In the genomic region with DNA sequence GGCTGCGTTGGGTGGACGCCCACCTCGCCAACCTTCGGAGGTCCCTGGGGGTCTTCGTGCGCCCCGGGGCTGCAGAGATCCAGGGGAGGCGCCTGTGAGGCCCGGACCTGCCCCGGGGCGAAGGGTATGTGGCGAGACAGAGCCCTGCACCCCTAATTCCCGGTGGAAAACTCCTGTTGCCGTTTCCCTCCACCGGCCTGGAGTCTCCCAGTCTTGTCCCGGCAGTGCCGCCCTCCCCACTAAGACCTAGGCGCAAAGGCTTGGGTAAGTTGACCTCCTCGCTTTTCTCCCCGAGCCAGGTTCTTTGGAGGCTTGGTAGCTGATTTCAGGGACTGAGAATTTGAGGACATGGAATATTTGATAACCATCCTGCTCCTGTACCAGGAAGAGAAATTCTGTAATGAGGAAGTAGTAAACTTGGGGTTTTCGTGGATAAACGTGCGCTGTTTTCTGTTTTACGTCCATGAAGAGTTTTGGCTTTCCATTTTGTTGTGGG, we compare ENCODE assay signal across 8 cellular contexts. TPM values are rescaled to one million over a fixed set of nuclear protein-coding genes. Genes with fewer than 3 reads are reported as not detected.
DNase-seq lines count a peak whose midpoint lies in the region; ATAC-seq and TF ChIP-seq lines count a peak whose summit lies in the region.

No MANE protein-coding gene starts in this region.

- peaks cover 59% of the 10 kb centered on the region for H3K4me1 Mint-ChIP-seq in CD14-positive monocyte
- H3K4me1 Mint-ChIP-seq in activated CD8-positive, alpha-beta T cell treated with anti-CD3 and anti-CD28 coated beads, Interleukin-2, amount 10 ng/mL, durations not matched to agents 7 days and 5 days (ENCODE audit: low read depth): peaks cover 39% of the 10 kb centered on the region
- H3K4me1 Mint-ChIP-seq in neural crest cell: peaks cover 25% of the 10 kb centered on the region

- peak overlapping the region; percentile 97 to 99 for H3K4me3 Mint-ChIP-seq in CD14-positive monocyte
- peak overlapping the region; percentile 96 for H3K4me3 Mint-ChIP-seq in activated CD8-positive, alpha-beta T cell treated with anti-CD3 and anti-CD28 coated beads, Interleukin-2, amount 10 ng/mL, durations not matched to agents 7 days and 5 days
- peak overlapping the region; percentile 97 for H3K4me3 Mint-ChIP-seq in neural crest cell

- H3K27ac Mint-ChIP-seq in CD14-positive monocyte: peak overlapping the region; percentile 85 to 95 (median 95)
- H3K27ac Mint-ChIP-seq in activated CD8-positive, alpha-beta T cell treated with anti-CD3 and anti-CD28 coated beads, Interleukin-2, amount 10 ng/mL, durations not matched to agents 7 days and 5 days: peak overlapping the region; percentile 82
- H3K27ac Mint-ChIP-seq in neural crest cell (ENCODE audit: unreplicated experiment): peak overlapping the region; percentile 87

- DNase-seq in CD14-positive monocyte (ENCODE audit: low spot score) (no peak), foreskin fibroblast (peak in 1 of 2 donors; percentile 36), neural crest cell (ENCODE audit: low read depth, low spot score) (no peak), NCI-H1694 (lab: John Stamatoyannopoulos, UW) (no peak)
- DNase-seq in Jurkat, Clone E6-1 (ENCODE audit: low read depth, low spot score): no peak
- peak; percentile 33 for DNase-seq in activated CD8-positive, alpha-beta T cell treated with anti-CD3 and anti-CD28 coated beads, Interleukin-2, amount 10 ng/mL, durations not matched to agents 7 days and 5 days

- peaks cover 27 to 30% of the 10 kb centered on the region in 2 donors for H3K36me3 Mint-ChIP-seq in CD14-positive monocyte
- peaks cover 39% of the 10 kb centered on the region for H3K36me3 Mint-ChIP-seq in activated CD8-positive, alpha-beta T cell treated with anti-CD3 and anti-CD28 coated beads, Interleukin-2, amount 10 ng/mL, durations not matched to agents 7 days and 5 days (ENCODE audit: low read depth)
- H3K36me3 Mint-ChIP-seq in neural crest cell (ENCODE audit: low read depth): peaks cover 7% of the 10 kb centered on the region

- POLR2A ChIA-PET in activated CD8-positive, alpha-beta T cell treated with anti-CD3 and anti-CD28 coated beads, Interleukin-2, amount 10 ng/mL, durations not matched to agents 7 days and 5 days (lab: Charles Lee): interaction anchor here (1.0 to 1.3 kb wide), 2 partner anchors 52 to 129 kb away, joined by 4 to 6 read pairs; a partner anchor contains a TSS

- intact Hi-C loops in CD14-positive monocyte (cut with micrococcal nuclease): loop anchor here (2.0 to 5.0 kb wide), 3 partner anchors 38 to 53 kb away; a partner anchor contains a TSS

- H3K4me3 ChIP-seq in Jurkat, Clone E6-1 (ENCODE audit: low read length): peak overlapping the region; percentile 92
- peak overlapping the region; percentile 62 to 97 for H3K4me3 ChIP-seq in foreskin fibroblast (ENCODE audit: low read depth in 1 of 2, low read length in 2 of 2)

- ATAC-seq in GM19395 (IDR thresholded peaks at IDR 0.05; ENCODE audit: unreplicated experiment) (peak; percentile 7), HG02981 (IDR thresholded peaks at IDR 0.05; ENCODE audit: unreplicated experiment) (no peak)
- no peak for ATAC-seq in activated CD8-positive, alpha-beta T cell treated with anti-CD3 and anti-CD28 coated beads, Interleukin-2, amount 10 ng/mL, durations not matched to agents 7 days and 5 days

- H3K9me3 Mint-ChIP-seq in CD14-positive monocyte (no peaks in the 10 kb centered on the region), neural crest cell (no peaks in the 10 kb centered on the region)
- H3K9me3 Mint-ChIP-seq in activated CD8-positive, alpha-beta T cell treated with anti-CD3 and anti-CD28 coated beads, Interleukin-2, amount 10 ng/mL, durations not matched to agents 7 days and 5 days (ENCODE audit: insufficient read depth): no peaks in the 10 kb centered on the region

- CTCF ChIA-PET in activated CD8-positive, alpha-beta T cell treated with anti-CD3 and anti-CD28 coated beads, Interleukin-2, amount 10 ng/mL, durations not matched to agents 7 days and 5 days (lab: Charles Lee): interaction anchor here (0.9 to 2.0 kb wide), 4 partner anchors 52 to 94 kb away, joined by 3 to 7 read pairs (median 5); a partner anchor contains a TSS

- TF ChIP-seq CTCF in CD14-positive monocyte (IDR thresholded peaks at IDR 0.05): no peak
- TF ChIP-seq CTCF in foreskin fibroblast (IDR thresholded peaks at IDR 0.05; ENCODE audit: low read depth, low read length): no peak
- no peak for TF ChIP-seq CTCF in neural crest cell (conservative IDR thresholded peaks at IDR 0.05)

- H3K27me3 Mint-ChIP-seq in CD14-positive monocyte (ENCODE audit: low read depth in 3 of 3) (no peaks in the 10 kb centered on the region), neural crest cell (ENCODE audit: low read depth) (no peaks in the 10 kb centered on the region)
- no peaks in the 10 kb centered on the region for H3K27me3 Mint-ChIP-seq in activated CD8-positive, alpha-beta T cell treated with anti-CD3 and anti-CD28 coated beads, Interleukin-2, amount 10 ng/mL, durations not matched to agents 7 days and 5 days (ENCODE audit: low read depth)

RNA-seq across cellular contexts. Expression of a gene that starts 0.5 kb away (rescaled TPM):
- 10 to 100 TPM; 29.5 to 36.7 TPM for polyA plus RNA-seq in CD14-positive monocyte
- 7.8 TPM for polyA plus RNA-seq in Jurkat, Clone E6-1 (2012; ENCODE audit: insufficient read depth, insufficient read length)
- total RNA-seq in activated CD8-positive, alpha-beta T cell treated with anti-CD3 and anti-CD28 coated beads, Interleukin-2, amount 10 ng/mL, durations not matched to agents 7 days and 5 days: 10 to 100 TPM; 33.4 to 35.9 TPM
- total RNA-seq in neural crest cell: 29.2 and 29.6 TPM in 2 replicates

RNA-seq across cellular contexts. Expression of a gene that starts 1.0 kb away (rescaled TPM):
- polyA plus RNA-seq in CD14-positive monocyte: 10 to 100 TPM; 18.4 to 22.1 TPM
- polyA plus RNA-seq in Jurkat, Clone E6-1 (2012; ENCODE audit: insufficient read depth, insufficient read length): 12.4 TPM
- total RNA-seq in activated CD8-positive, alpha-beta T cell treated with anti-CD3 and anti-CD28 coated beads, Interleukin-2, amount 10 ng/mL, durations not matched to agents 7 days and 5 days: 10 to 100 TPM; 35.4 to 35.8 TPM
- 20.2 and 21.4 TPM in 2 replicates for total RNA-seq in neural crest cell

RNA-seq across cellular contexts. Expression of a gene that starts 52.1 kb away (rescaled TPM):
- polyA plus RNA-seq in CD14-positive monocyte: 100 to 1,000 TPM; 342 to 453 TPM
- polyA plus RNA-seq in Jurkat, Clone E6-1 (2012; ENCODE audit: insufficient read depth, insufficient read length): 622 TPM
- 100 to 1,000 TPM; 407 to 440 TPM for total RNA-seq in activated CD8-positive, alpha-beta T cell treated with anti-CD3 and anti-CD28 coated beads, Interleukin-2, amount 10 ng/mL, durations not matched to agents 7 days and 5 days
- total RNA-seq in neural crest cell: 852 and 856 TPM in 2 replicates
